Comparison of ENCODE assay signal across 1 cellular context in the genomic region with DNA sequence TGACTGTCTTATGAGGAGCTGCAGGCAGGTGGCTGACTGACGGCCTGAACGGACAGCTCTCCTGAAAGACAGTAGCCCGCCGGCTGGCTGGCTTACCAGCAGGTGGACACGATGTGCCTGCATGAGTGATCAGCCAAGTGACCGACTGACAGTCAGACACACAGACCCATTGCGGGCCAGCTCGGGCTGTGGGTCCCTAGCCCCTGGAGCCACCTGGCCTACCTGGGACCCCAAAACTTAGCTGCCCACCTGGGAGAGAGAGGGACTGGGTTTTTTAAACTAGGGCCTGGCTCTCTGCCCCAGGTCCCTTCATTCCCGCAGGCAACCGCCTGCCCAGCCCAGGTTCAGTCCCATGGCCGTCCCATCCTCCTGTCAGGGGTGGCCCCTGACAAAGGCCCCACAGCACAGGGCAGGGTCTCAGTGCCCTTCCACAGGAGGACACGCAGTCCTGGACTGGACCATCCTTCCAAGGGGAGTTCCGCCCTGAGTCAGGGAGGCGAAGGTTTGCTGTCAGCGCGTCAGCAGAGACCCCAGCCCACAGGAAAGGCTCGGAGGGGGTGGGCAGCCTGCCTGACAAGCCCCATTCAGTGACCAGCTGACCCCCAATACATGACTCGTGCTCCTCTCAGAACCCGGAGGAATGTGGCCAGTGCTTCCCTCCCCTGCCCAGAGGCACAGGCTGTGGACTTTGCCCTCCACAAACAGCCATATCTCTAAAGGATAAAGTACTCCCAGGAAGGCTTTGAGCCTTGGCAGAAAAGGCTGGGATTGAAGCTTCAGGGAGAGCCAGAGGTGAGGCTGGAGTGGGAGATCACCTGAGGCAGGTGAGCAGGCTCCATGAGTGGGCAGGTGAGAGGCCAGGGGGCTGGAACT.
TF ChIP-seq lines count a peak whose summit lies in the region.

No MANE protein-coding gene starts in this region.

TF ChIP-seq in HepG2, 621 proteins besides CTCF, POLR2A, EP300 and RAD21 (continued from another document and continues in another):
- TF ChIP-seq, protein P1, sequence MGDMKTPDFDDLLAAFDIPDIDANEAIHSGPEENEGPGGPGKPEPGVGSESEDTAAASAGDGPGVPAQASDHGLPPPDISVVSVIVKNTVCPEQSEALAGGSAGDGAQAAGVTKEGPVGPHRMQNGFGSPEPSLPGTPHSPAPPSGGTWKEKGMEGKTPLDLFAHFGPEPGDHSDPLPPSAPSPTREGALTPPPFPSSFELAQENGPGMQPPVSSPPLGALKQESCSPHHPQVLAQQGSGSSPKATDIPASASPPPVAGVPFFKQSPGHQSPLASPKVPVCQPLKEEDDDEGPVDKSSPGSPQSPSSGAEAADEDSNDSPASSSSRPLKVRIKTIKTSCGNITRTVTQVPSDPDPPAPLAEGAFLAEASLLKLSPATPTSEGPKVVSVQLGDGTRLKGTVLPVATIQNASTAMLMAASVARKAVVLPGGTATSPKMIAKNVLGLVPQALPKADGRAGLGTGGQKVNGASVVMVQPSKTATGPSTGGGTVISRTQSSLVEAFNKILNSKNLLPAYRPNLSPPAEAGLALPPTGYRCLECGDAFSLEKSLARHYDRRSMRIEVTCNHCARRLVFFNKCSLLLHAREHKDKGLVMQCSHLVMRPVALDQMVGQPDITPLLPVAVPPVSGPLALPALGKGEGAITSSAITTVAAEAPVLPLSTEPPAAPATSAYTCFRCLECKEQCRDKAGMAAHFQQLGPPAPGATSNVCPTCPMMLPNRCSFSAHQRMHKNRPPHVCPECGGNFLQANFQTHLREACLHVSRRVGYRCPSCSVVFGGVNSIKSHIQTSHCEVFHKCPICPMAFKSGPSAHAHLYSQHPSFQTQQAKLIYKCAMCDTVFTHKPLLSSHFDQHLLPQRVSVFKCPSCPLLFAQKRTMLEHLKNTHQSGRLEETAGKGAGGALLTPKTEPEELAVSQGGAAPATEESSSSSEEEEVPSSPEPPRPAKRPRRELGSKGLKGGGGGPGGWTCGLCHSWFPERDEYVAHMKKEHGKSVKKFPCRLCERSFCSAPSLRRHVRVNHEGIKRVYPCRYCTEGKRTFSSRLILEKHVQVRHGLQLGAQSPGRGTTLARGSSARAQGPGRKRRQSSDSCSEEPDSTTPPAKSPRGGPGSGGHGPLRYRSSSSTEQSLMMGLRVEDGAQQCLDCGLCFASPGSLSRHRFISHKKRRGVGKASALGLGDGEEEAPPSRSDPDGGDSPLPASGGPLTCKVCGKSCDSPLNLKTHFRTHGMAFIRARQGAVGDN (CRISPR knock-in tag; IDR thresholded peaks at IDR 0.05) = peak; percentile 98
- TF ChIP-seq CHD4 (IDR thresholded peaks at IDR 0.05; ENCODE audit: borderline replicate concordance, low read length) (no peak), EEA1 (CRISPR knock-in tag; IDR thresholded peaks at IDR 0.05; ENCODE audit: borderline replicate concordance) (0 out of 2 replicates have a peak, but pooled peaks have one; percentile 35), AGO2 (optimal IDR thresholded peaks at IDR 0.05; ENCODE audit: low read depth, low read length) (peak; percentile 85), FOXJ3 (CRISPR knock-in tag; IDR thresholded peaks at IDR 0.05; ENCODE audit: borderline replicate concordance) (no peak), TAF1 (CRISPR knock-in tag; IDR thresholded peaks at IDR 0.05) (peak; percentile 38; the same call in 1 of the 2 replicates), PITX1 (CRISPR knock-in tag; IDR thresholded peaks at IDR 0.05) (peak; percentile 89), SOX13 (IDR thresholded peaks at IDR 0.05) (no peak), SOX13 (CRISPR knock-in tag; conservative IDR thresholded peaks at IDR 0.05 in 1 of 2, IDR thresholded peaks at IDR 0.05 in 1 of 2) (peak in 1 of 2 experiments; percentile 72; a peak in 2 of 4 replicates), GATAD2A (CRISPR knock-in tag; IDR thresholded peaks at IDR 0.05) (peak; percentile 96), ZNF263 (CRISPR knock-in tag; IDR thresholded peaks at IDR 0.05) (peak; percentile 10; the same call in 1 of the 2 replicates), ZEB1 (IDR thresholded peaks at IDR 0.05; ENCODE audit: insufficient replicate concordance, low read depth) (peak; percentile 99), FOXK1 (CRISPR knock-in tag; IDR thresholded peaks at IDR 0.05; ENCODE audit: borderline replicate concordance, low read depth) (no peak; the same call in 1 of the 2 replicates), CREM (IDR thresholded peaks at IDR 0.05) (peak; percentile 58; the same call in 1 of the 2 replicates), CREM (CRISPR knock-in tag; IDR thresholded peaks at IDR 0.05) (no peak), SRF (IDR thresholded peaks at IDR 0.05; ENCODE audit: low read depth, low read length) (no peak), ZNF331 (CRISPR knock-in tag; IDR thresholded peaks at IDR 0.05) (peak; percentile 60; the same call in 1 of the 2 replicates), AHR (CRISPR knock-in tag; IDR thresholded peaks at IDR 0.05) (peak; percentile 47; the same call in 1 of the 2 replicates), GATA4 (IDR thresholded peaks at IDR 0.05; ENCODE audit: borderline replicate concordance, low read depth) (peak; percentile 61; the same call in 1 of the 2 replicates), ZMYM3 (CRISPR knock-in tag; IDR thresholded peaks at IDR 0.05) (peak; percentile 81), YY1 (IDR thresholded peaks at IDR 0.05; ENCODE audit: insufficient read depth, insufficient replicate concordance, low read depth, low read length) (peak; percentile 40), SMAD3 (CRISPR knock-in tag; IDR thresholded peaks at IDR 0.05) (no peak), HDAC1 (CRISPR knock-in tag; IDR thresholded peaks at IDR 0.05) (peak; percentile 87), SP4 (CRISPR knock-in tag; IDR thresholded peaks at IDR 0.05) (peak; percentile 31; the same call in 1 of the 2 replicates), POLR2AphosphoS5 (IDR thresholded peaks at IDR 0.05; ENCODE audit: low read depth, low read length) (peak; percentile 62), DNMT3B (CRISPR knock-in tag; conservative IDR thresholded peaks at IDR 0.05) (no peak), ESRRA (CRISPR knock-in tag; IDR thresholded peaks at IDR 0.05; ENCODE audit: low read depth) (peak; percentile 76), XRCC5 (optimal IDR thresholded peaks at IDR 0.05; ENCODE audit: low read length) (peak; percentile 67), ZNF335 (CRISPR knock-in tag; IDR thresholded peaks at IDR 0.05) (peak; percentile 59; the same call in 1 of the 2 replicates), HNF4G (IDR thresholded peaks at IDR 0.05; ENCODE audit: borderline replicate concordance, low read depth, low read length) (peak; percentile 97), HNF4G (CRISPR knock-in tag; IDR thresholded peaks at IDR 0.05; ENCODE audit: borderline replicate concordance, low read depth) (peak; percentile 94), SOX5 (CRISPR knock-in tag; IDR thresholded peaks at IDR 0.05; ENCODE audit: borderline replicate concordance) (peak; percentile 48; the same call in 1 of the 2 replicates), MAF1 (CRISPR knock-in tag; IDR thresholded peaks at IDR 0.05; ENCODE audit: borderline replicate concordance) (no peak)
- TF ChIP-seq, protein P2, sequence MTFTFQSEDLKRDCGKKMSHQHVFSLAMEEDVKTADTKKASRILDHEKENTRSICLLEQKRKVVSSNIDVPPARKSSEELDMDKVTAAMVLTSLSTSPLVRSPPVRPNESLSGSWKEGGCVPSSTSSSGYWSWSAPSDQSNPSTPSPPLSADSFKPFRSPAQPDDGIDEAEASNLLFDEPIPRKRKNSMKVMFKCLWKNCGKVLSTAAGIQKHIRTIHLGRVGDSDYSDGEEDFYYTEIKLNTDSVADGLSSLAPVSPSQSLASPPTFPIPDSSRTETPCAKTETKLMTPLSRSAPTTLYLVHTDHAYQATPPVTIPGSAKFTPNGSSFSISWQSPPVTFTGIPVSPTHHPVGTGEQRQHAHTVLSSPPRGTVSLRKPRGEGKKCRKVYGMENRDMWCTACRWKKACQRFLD (CRISPR knock-in tag; IDR thresholded peaks at IDR 0.05; ENCODE audit: borderline replicate concordance) = peak; percentile 27
- TF ChIP-seq, protein P3, sequence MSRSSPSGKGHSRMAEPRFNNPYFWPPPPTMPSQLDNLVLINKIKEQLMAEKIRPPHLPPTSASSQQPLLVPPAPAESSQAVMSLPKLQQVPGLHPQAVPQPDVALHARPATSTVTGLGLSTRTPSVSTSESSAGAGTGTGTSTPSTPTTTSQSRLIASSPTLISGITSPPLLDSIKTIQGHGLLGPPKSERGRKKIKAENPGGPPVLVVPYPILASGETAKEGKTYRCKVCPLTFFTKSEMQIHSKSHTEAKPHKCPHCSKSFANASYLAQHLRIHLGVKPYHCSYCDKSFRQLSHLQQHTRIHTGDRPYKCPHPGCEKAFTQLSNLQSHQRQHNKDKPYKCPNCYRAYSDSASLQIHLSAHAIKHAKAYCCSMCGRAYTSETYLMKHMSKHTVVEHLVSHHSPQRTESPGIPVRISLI (CRISPR knock-in tag; IDR thresholded peaks at IDR 0.05; ENCODE audit: borderline replicate concordance) = no peak; the same call in 1 of the 2 replicates
- TF ChIP-seq, protein P4, sequence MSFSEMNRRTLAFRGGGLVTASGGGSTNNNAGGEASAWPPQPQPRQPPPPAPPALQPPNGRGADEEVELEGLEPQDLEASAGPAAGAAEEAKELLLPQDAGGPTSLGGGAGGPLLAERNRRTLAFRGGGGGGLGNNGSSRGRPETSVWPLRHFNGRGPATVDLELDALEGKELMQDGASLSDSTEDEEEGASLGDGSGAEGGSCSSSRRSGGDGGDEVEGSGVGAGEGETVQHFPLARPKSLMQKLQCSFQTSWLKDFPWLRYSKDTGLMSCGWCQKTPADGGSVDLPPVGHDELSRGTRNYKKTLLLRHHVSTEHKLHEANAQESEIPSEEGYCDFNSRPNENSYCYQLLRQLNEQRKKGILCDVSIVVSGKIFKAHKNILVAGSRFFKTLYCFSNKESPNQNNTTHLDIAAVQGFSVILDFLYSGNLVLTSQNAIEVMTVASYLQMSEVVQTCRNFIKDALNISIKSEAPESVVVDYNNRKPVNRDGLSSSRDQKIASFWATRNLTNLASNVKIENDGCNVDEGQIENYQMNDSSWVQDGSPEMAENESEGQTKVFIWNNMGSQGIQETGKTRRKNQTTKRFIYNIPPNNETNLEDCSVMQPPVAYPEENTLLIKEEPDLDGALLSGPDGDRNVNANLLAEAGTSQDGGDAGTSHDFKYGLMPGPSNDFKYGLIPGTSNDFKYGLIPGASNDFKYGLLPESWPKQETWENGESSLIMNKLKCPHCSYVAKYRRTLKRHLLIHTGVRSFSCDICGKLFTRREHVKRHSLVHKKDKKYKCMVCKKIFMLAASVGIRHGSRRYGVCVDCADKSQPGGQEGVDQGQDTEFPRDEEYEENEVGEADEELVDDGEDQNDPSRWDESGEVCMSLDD (CRISPR knock-in tag; IDR thresholded peaks at IDR 0.05; ENCODE audit: borderline replicate concordance) = no peak
- TF ChIP-seq, protein P5, sequence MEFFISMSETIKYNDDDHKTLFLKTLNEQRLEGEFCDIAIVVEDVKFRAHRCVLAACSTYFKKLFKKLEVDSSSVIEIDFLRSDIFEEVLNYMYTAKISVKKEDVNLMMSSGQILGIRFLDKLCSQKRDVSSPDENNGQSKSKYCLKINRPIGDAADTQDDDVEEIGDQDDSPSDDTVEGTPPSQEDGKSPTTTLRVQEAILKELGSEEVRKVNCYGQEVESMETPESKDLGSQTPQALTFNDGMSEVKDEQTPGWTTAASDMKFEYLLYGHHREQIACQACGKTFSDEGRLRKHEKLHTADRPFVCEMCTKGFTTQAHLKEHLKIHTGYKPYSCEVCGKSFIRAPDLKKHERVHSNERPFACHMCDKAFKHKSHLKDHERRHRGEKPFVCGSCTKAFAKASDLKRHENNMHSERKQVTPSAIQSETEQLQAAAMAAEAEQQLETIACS (CRISPR knock-in tag; IDR thresholded peaks at IDR 0.05) = no peak
- TF ChIP-seq, protein P6, sequence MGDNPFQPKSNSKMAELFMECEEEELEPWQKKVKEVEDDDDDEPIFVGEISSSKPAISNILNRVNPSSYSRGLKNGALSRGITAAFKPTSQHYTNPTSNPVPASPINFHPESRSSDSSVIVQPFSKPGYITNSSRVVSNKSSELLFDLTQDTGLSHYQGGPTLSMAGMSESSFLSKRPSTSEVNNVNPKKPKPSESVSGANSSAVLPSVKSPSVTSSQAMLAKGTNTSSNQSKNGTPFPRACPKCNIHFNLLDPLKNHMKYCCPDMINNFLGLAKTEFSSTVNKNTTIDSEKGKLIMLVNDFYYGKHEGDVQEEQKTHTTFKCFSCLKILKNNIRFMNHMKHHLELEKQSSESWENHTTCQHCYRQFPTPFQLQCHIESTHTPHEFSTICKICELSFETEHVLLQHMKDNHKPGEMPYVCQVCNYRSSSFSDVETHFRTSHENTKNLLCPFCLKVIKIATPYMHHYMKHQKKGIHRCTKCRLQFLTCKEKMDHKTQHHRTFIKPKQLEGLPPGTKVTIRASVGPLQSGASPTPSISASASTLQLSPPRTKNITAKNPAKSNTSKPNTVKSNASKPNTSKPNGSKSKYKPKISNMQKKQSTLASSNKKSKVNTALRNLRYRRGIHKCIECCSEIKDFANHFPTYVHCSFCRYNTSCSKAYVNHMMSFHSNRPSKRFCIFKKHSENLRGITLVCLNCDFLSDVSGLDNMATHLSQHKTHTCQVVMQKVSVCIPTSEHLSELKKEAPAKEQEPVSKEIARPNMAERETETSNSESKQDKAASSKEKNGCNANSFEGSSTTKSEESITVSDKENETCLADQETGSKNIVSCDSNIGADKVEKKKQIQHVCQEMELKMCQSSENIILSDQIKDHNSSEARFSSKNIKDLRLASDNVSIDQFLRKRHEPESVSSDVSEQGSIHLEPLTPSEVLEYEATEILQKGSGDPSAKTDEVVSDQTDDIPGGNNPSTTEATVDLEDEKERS (CRISPR knock-in tag; IDR thresholded peaks at IDR 0.05) = peak; percentile 88
- TF ChIP-seq, protein P7, sequence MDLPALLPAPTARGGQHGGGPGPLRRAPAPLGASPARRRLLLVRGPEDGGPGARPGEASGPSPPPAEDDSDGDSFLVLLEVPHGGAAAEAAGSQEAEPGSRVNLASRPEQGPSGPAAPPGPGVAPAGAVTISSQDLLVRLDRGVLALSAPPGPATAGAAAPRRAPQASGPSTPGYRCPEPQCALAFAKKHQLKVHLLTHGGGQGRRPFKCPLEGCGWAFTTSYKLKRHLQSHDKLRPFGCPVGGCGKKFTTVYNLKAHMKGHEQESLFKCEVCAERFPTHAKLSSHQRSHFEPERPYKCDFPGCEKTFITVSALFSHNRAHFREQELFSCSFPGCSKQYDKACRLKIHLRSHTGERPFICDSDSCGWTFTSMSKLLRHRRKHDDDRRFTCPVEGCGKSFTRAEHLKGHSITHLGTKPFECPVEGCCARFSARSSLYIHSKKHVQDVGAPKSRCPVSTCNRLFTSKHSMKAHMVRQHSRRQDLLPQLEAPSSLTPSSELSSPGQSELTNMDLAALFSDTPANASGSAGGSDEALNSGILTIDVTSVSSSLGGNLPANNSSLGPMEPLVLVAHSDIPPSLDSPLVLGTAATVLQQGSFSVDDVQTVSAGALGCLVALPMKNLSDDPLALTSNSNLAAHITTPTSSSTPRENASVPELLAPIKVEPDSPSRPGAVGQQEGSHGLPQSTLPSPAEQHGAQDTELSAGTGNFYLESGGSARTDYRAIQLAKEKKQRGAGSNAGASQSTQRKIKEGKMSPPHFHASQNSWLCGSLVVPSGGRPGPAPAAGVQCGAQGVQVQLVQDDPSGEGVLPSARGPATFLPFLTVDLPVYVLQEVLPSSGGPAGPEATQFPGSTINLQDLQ (CRISPR knock-in tag; IDR thresholded peaks at IDR 0.05) = no peak
- TF ChIP-seq, protein P8, sequence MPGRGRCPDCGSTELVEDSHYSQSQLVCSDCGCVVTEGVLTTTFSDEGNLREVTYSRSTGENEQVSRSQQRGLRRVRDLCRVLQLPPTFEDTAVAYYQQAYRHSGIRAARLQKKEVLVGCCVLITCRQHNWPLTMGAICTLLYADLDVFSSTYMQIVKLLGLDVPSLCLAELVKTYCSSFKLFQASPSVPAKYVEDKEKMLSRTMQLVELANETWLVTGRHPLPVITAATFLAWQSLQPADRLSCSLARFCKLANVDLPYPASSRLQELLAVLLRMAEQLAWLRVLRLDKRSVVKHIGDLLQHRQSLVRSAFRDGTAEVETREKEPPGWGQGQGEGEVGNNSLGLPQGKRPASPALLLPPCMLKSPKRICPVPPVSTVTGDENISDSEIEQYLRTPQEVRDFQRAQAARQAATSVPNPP (CRISPR knock-in tag; IDR thresholded peaks at IDR 0.05) = no peak
